ENCODE assay signal across 8 cellular contexts in the genomic region with DNA sequence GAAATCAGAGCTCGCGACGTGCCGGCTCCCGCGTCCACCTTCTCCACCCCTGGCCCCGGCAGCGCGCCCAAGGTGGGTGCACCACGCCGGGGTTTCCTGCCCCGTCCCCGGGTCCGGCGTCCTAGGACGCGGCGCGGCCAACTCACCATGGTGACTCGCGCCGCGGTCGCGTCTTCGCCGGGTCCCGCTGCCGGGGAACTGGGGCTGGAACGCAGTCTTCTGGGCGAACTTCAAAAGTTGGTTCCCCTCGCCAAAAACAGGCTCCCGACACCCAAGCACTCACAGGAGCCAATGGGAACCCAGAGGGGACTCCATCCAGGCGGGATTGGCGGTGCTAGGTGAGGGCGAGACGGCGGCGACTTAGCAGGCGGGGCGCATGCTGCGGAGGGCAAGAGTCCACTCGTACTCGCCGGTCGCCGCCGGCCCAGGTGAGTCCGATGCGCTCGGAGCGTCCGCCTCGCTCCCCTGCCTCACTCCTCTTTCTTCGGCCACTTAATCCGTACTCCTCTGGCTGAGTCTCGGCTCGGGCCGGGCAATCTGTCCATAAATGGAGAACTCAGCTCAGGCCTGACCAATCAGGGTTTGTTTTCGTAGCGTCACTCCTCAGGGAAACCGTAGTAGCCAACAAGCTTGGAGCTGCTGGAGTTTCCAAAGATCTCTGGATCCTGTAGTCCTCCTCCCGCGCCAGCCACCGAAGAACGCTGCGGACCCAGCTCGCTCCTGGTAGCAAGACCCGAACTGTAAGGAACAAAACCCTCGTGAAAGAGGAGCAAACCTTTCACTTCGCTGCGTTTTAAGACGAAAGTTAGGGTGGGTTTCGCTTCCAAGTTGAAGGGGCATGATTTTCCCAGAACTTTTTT. TPM values are rescaled to one million over a fixed set of nuclear protein-coding genes. Genes with fewer than 3 reads are reported as not detected.
DNase-seq lines count a peak whose midpoint lies in the region; ATAC-seq and TF ChIP-seq lines count a peak whose summit lies in the region.

A gene (minus strand): TSS at position 520 of the 860 bp plus-strand sequence. CDS start 371 bp downstream, at position 149.

- H3K4me3 ChIP-seq in BLaER1: peak within 1 kb of the TSS; percentile 66
- H3K4me3 ChIP-seq in esophagus muscularis mucosa: peak within 1 kb of the TSS; percentile 74 to 100 (median 97)

- H3K9ac ChIP-seq in BLaER1: no peak within 1 kb of the TSS

- no peak for TF ChIP-seq CTCF in esophagus muscularis mucosa (IDR thresholded peaks at IDR 0.05)

- H3K4me2 ChIP-seq in BLaER1: peak within 1 kb of the TSS; percentile 100

- H3K36me3 ChIP-seq in BLaER1 (no peaks in the 10 kb centered on the region), esophagus muscularis mucosa (no peaks in the 10 kb centered on the region)

- peaks cover 16% of the 10 kb centered on the region; the same call in 1 of the 2 replicates for H4K20me1 ChIP-seq in BLaER1

- peaks cover 12% of the 10 kb centered on the region for H3K4me1 ChIP-seq in BLaER1
- peaks cover 8 to 25% (median 18%) of the 10 kb centered on the region in 4 donors for H3K4me1 ChIP-seq in esophagus muscularis mucosa

- TF ChIP-seq EP300 in esophagus muscularis mucosa (IDR thresholded peaks at IDR 0.05): no peak

- peak; percentile 90 to 98 for DNase-seq in NCI-H524 (lab: John Stamatoyannopoulos, UW)
- DNase-seq in activated CD8-positive, alpha-beta memory T cell treated with anti-CD3 and anti-CD28 coated beads, Interleukin-2, amount 50 U/mL, for 48 hours: peak; percentile 71
- peak; percentile 96 for DNase-seq in esophagus muscularis mucosa (ENCODE audit: extremely low spot score)
- peak; percentile 95 for DNase-seq in middle frontal gyrus (ENCODE audit: extremely low spot score, low spot score)
- peak; percentile 98 for DNase-seq in stromal cell of bone marrow (ENCODE audit: low read depth)

- H3K27me3 ChIP-seq in BLaER1: peaks cover 58% of the 10 kb centered on the region
- no peaks in the 10 kb centered on the region for H3K27me3 ChIP-seq in esophagus muscularis mucosa

- no peak within 1 kb of the TSS for H3K27ac ChIP-seq in BLaER1
- H3K27ac ChIP-seq in esophagus muscularis mucosa (replicated peaks in 1 of 4): peak within 1 kb of the TSS; percentile 93 to 99 (median 96)

- intact Hi-C loops in esophagus muscularis mucosa (cut with DNase I): loop anchor here (5.0 kb wide), 2 partner anchors 65 to 125 kb away; a partner anchor contains a TSS

- H3K9me3 ChIP-seq in BLaER1 (no peaks in the 10 kb centered on the region), esophagus muscularis mucosa (no peaks in the 10 kb centered on the region)

- WGBS in esophagus muscularis mucosa: under 1% methylated on average over 42 of the region's 74 CpGs

- ATAC-seq in GM19023 (IDR thresholded peaks at IDR 0.05; ENCODE audit: unreplicated experiment) (peak; percentile 46), HG03342 (IDR thresholded peaks at IDR 0.05; ENCODE audit: unreplicated experiment) (peak; percentile 44)

- TF ChIP-seq POLR2A in esophagus muscularis mucosa (IDR thresholded peaks at IDR 0.05; ENCODE audit: low read depth): no peak

RNA-seq across cellular contexts. Expression of the gene that starts here (rescaled TPM):
- 10 to 100 TPM; 32.7 to 39.9 (median 37.6) TPM for total RNA-seq in esophagus muscularis mucosa
